In the genomic region with DNA sequence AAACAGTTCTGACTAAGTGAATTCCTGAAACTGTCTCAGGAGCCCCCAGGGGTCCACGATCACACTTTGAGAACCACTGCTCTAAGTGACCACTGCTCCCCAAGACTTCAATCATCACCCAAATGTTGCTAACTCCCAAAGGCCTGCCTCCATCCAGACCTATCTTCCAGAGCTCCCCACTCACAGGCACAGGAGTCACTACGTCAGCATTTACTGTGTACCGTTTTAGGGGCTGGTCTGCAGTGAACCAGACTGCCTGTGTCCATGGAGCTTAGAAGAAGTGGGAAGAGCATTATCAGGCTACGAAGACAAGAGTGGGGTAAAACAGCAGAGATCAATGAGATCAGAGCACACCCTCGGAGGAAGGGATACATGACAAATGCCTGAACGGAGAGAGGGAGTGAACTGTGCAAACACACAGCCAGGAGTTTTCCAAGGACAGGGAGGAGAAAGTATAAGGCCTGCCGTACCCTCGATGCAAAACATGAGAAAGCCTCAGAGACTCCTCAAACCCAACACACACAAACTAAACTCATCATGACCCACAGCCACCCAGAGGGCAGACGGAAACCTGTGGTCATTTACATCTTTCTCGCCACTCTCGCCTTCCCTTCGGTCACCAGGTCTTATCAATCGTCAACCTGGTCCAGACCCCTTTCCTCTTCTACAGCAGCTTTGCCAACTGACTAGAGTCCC, we compare ENCODE assay signal across 15 cellular contexts. TPM values are rescaled to one million over a fixed set of nuclear protein-coding genes. Genes with fewer than 3 reads are reported as not detected.
DNase-seq lines count a peak whose midpoint lies in the region; ATAC-seq and TF ChIP-seq lines count a peak whose summit lies in the region.
"Had no signal": no experiment of that assay in that cellular context is flagged by ENCODE, and none has a peak within 500 bp of the region (broad histone marks: within the 10 kb centered on the region; RNA-seq: fewer than 3 reads in every experiment).

No MANE protein-coding gene starts in this region.

- no peaks in the 10 kb centered on the region for H3K27me3 Mint-ChIP-seq in CD4-positive, alpha-beta memory T cell
- no peaks in the 10 kb centered on the region for H3K27me3 Mint-ChIP-seq in dendritic cell treated with granulocyte-macrophage colony-stimulating factor and Interleukin-4, amounts not matched to agents 40 ng/mL and 50 ng/mL, for 4 days
- H3K27me3 Mint-ChIP-seq in nephron (ENCODE audit: low read depth) = no peaks in the 10 kb centered on the region
- H3K27me3 Mint-ChIP-seq: activated CD8-positive, alpha-beta memory T cell treated with anti-CD3 and anti-CD28 coated beads, Interleukin-2, amount 10 ng/mL, durations not matched to agents 7 days and 5 days had no signal

- peaks cover 22 to 47% of the 10 kb centered on the region in 2 donors for H3K36me3 Mint-ChIP-seq in CD4-positive, alpha-beta memory T cell
- H3K36me3 Mint-ChIP-seq in dendritic cell treated with granulocyte-macrophage colony-stimulating factor and Interleukin-4, amounts not matched to agents 40 ng/mL and 50 ng/mL, for 4 days (ENCODE audit: low read depth) = peaks cover 73% of the 10 kb centered on the region
- peaks cover 37% of the 10 kb centered on the region for H3K36me3 Mint-ChIP-seq in nephron (ENCODE audit: low read depth)

- H3K27ac ChIP-seq in CD4-positive, alpha-beta memory T cell (ENCODE audit: low read depth, low read length) = no peak overlapping the region
- no peak overlapping the region for H3K27ac ChIP-seq in OCI-LY7 (ENCODE audit: low read depth, low read length, poor library complexity, severe bottlenecking)
- H3K27ac ChIP-seq: BLaER1, lower lobe of right lung, prostate gland had no signal

- CTCF ChIA-PET in CD4-positive, alpha-beta memory T cell (lab: Charles Lee; ENCODE audit: partially characterized antibody) = interaction anchor here (1.1 to 1.6 kb wide), 2 partner anchors 25 to 26 kb away, joined by 3 to 5 read pairs; no protein-coding TSS in a partner anchor
- CTCF ChIA-PET in OCI-LY7 (lab: Charles Lee; ENCODE audit: unreplicated experiment) = no interaction called here

- H3K4me3 Mint-ChIP-seq in CD4-positive, alpha-beta memory T cell = peak overlapping the region in 7 of 8 donors; percentile 14 to 75 (median 58)
- no peak overlapping the region for H3K4me3 Mint-ChIP-seq in dendritic cell treated with granulocyte-macrophage colony-stimulating factor and Interleukin-4, amounts not matched to agents 40 ng/mL and 50 ng/mL, for 4 days
- peak overlapping the region in 2 of 3 experiments; percentile 3 to 20 for H3K4me3 Mint-ChIP-seq in nephron
- H3K4me3 Mint-ChIP-seq: activated CD8-positive, alpha-beta memory T cell treated with anti-CD3 and anti-CD28 coated beads, Interleukin-2, amount 10 ng/mL, durations not matched to agents 7 days and 5 days had no signal

- H3K4me3 ChIP-seq in CD4-positive, alpha-beta memory T cell (ENCODE audit: low read length in 2 of 2) = no peak overlapping the region
- H3K4me3 ChIP-seq in OCI-LY7 (ENCODE audit: low read depth, low read length, poor library complexity, severe bottlenecking) = no peak overlapping the region
- H3K4me3 ChIP-seq: BLaER1, lower lobe of right lung, prostate gland had no signal

- H3K27ac Mint-ChIP-seq in CD4-positive, alpha-beta memory T cell = peak overlapping the region; percentile 57 to 87 (median 77)
- peak overlapping the region; percentile 0 for H3K27ac Mint-ChIP-seq in dendritic cell treated with granulocyte-macrophage colony-stimulating factor and Interleukin-4, amounts not matched to agents 40 ng/mL and 50 ng/mL, for 4 days
- peak overlapping the region; percentile 8 to 75 (median 55) for H3K27ac Mint-ChIP-seq in nephron
- H3K27ac Mint-ChIP-seq: activated CD8-positive, alpha-beta memory T cell treated with anti-CD3 and anti-CD28 coated beads, Interleukin-2, amount 10 ng/mL, durations not matched to agents 7 days and 5 days had no signal

- H3K36me3 ChIP-seq in CD4-positive, alpha-beta memory T cell (ENCODE audit: insufficient read depth, low read length) = peaks cover 14% of the 10 kb centered on the region
- peaks cover 91% of the 10 kb centered on the region for H3K36me3 ChIP-seq in OCI-LY7 (ENCODE audit: insufficient read depth, low read length)
- H3K36me3 ChIP-seq: prostate gland had no signal

- no peaks in the 10 kb centered on the region for H3K27me3 ChIP-seq in CD4-positive, alpha-beta memory T cell (ENCODE audit: insufficient read depth, low read length)
- H3K27me3 ChIP-seq: BLaER1 had no signal

- no peak overlapping the region for H2AFZ ChIP-seq in OCI-LY7 (ENCODE audit: low read length)

- TF ChIP-seq CTCF in OCI-LY7 (conservative IDR thresholded peaks at IDR 0.05; ENCODE audit: low read length) (no peak), nephron (IDR thresholded peaks at IDR 0.05; ENCODE audit: unreplicated experiment in 3 of 3) (no peak)

- H3K9me3 ChIP-seq in CD4-positive, alpha-beta memory T cell (ENCODE audit: control insufficient read depth in 1 of 2, low read length in 2 of 2) = no peaks in the 10 kb centered on the region
- no peaks in the 10 kb centered on the region; the same call in 1 of the 2 replicates for H3K9me3 ChIP-seq in OCI-LY7 (ENCODE audit: low read length)
- H3K9me3 ChIP-seq: lower lobe of right lung, prostate gland had no signal

- no peak for ATAC-seq in HG03469 (IDR thresholded peaks at IDR 0.05; ENCODE audit: unreplicated experiment)
- ATAC-seq in HG02571 (IDR thresholded peaks at IDR 0.05; ENCODE audit: unreplicated experiment) = no peak
- ATAC-seq in sciatic nerve = no peak
- ATAC-seq: activated CD8-positive, alpha-beta memory T cell treated with anti-CD3 and anti-CD28 coated beads, Interleukin-2, amount 10 ng/mL, durations not matched to agents 7 days and 5 days had no signal

- POLR2A ChIA-PET in CD4-positive, alpha-beta memory T cell (lab: Charles Lee; ENCODE audit: partially characterized antibody) = interaction anchor here (1.6 kb wide), 1 partner anchor 11 kb away, joined by 7 read pairs; no protein-coding TSS in a partner anchor
- POLR2A ChIA-PET in OCI-LY7 (lab: Charles Lee) = interaction anchor here (0.7 kb wide), 1 partner anchor 11 kb away, joined by 5 read pairs; no protein-coding TSS in a partner anchor

- DNase-seq in CD4-positive, alpha-beta memory T cell = no peak
- DNase-seq in OCI-LY7 (ENCODE audit: low spot score) = no peak
- no peak for DNase-seq in sciatic nerve (ENCODE audit: low spot score)
- DNase-seq in NCI-H526 treated with DMSO at 0.1 percent for 48 hours (lab: John Stamatoyannopoulos, UW) = no peak
- DNase-seq: activated CD8-positive, alpha-beta memory T cell treated with anti-CD3 and anti-CD28 coated beads, Interleukin-2, amount 10 ng/mL, durations not matched to agents 7 days and 5 days; anterior cingulate cortex; stimulated activated CD4-positive, alpha-beta T cell treated with anti-CD3 and anti-CD28 coated beads, Interleukin-1b, Interleukin-23, amount 100 ng/mL, for 48 hours had no signal

- TSS peak; percentile 35 for BruUV-seq in OCI-LY7 (replicated peaks; lab: Mats Ljungman, UMichigan)

- H3K9me3 Mint-ChIP-seq in CD4-positive, alpha-beta memory T cell = peaks cover 0 to 3% (median 0%) of the 10 kb centered on the region in 8 donors
- H3K9me3 Mint-ChIP-seq in dendritic cell treated with granulocyte-macrophage colony-stimulating factor and Interleukin-4, amounts not matched to agents 40 ng/mL and 50 ng/mL, for 4 days = no peaks in the 10 kb centered on the region
- H3K9me3 Mint-ChIP-seq in nephron = no peaks in the 10 kb centered on the region

- intact Hi-C loops in CD4-positive, alpha-beta memory T cell (cut with micrococcal nuclease) = loop anchor here (10.0 kb wide), 1 partner anchor 56 kb away; no protein-coding TSS in a partner anchor
- intact Hi-C loops in OCI-LY7 (cut with micrococcal nuclease; ENCODE audit: unreplicated experiment) = no loop called here
- intact Hi-C loops in dendritic cell treated with granulocyte-macrophage colony-stimulating factor and Interleukin-4, amounts not matched to agents 40 ng/mL and 50 ng/mL, for 4 days (cut with micrococcal nuclease) = no loop called here
- intact Hi-C loops in sciatic nerve (cut with DNase I) = loop anchor here (10.0 kb wide), 1 partner anchor 96 kb away; no protein-coding TSS in a partner anchor

- no peak overlapping the region for H3K4me2 ChIP-seq in OCI-LY7 (ENCODE audit: low read length)

- no peaks in the 10 kb centered on the region for H3K9me2 ChIP-seq in OCI-LY7 (ENCODE audit: insufficient read depth, low read length)

- peaks cover 53 to 85% (median 69%) of the 10 kb centered on the region in 4 donors for H3K4me1 Mint-ChIP-seq in CD4-positive, alpha-beta memory T cell
- H3K4me1 Mint-ChIP-seq in dendritic cell treated with granulocyte-macrophage colony-stimulating factor and Interleukin-4, amounts not matched to agents 40 ng/mL and 50 ng/mL, for 4 days (ENCODE audit: low read depth) = peaks cover 69% of the 10 kb centered on the region
- peaks cover 50% of the 10 kb centered on the region for H3K4me1 Mint-ChIP-seq in nephron

- H4K20me1 ChIP-seq in OCI-LY7 (ENCODE audit: insufficient read depth, low read length) = peaks cover 56% of the 10 kb centered on the region

- peaks cover 100% of the 10 kb centered on the region for H3K79me2 ChIP-seq in OCI-LY7 (ENCODE audit: insufficient read depth, low read depth, low read length)

- H3K4me1 ChIP-seq in CD4-positive, alpha-beta memory T cell (ENCODE audit: insufficient read depth, low read length) = peaks cover 90% of the 10 kb centered on the region
- H3K4me1 ChIP-seq in OCI-LY7 (ENCODE audit: insufficient read depth, low read length, poor library complexity, severe bottlenecking) = peaks cover 34% of the 10 kb centered on the region
- H3K4me1 ChIP-seq: prostate gland had no signal

RNA-seq across cellular contexts. Expression of a gene that starts 10.1 kb away (rescaled TPM):
- 100 to 1,000 TPM; 257 to 276 TPM for total RNA-seq in CD4-positive, alpha-beta memory T cell
- 100 to 1,000 TPM in 1 of 2 donors, 10 to 100 TPM in 1; 70.9 to 137 TPM for polyA plus RNA-seq in CD4-positive, alpha-beta memory T cell
- 86.9 and 101 TPM in 2 replicates for total RNA-seq in OCI-LY7 (2014; rRNA removed; shearing (Covaris generic))
- total RNA-seq in OCI-LY7 (2022) (502 and 563 TPM in 2 replicates), sciatic nerve (280 TPM)

RNA-seq across cellular contexts. Expression of a gene that starts 34.3 kb away (rescaled TPM):
- under 1 TPM; 0.44 to 0.78 TPM for total RNA-seq in CD4-positive, alpha-beta memory T cell
- not detected for polyA plus RNA-seq in CD4-positive, alpha-beta memory T cell
- 0.54 and 0.88 TPM in 2 replicates for total RNA-seq in OCI-LY7 (2014; rRNA removed; shearing (Covaris generic))
- total RNA-seq in OCI-LY7 (2022) = 2.4 and 5.1 TPM in 2 replicates
- total RNA-seq in sciatic nerve = 0.49 TPM
- total RNA-seq: lower lobe of right lung; T-helper 1 cell treated with Interleukin-12 subunit alpha and Interleukin-12 subunit beta and Interleukin-4 antibody, amounts not matched to agents 30 ng/mL and 1 ng/mL, for 36 hours had no signal

RNA-seq across cellular contexts. Expression of a gene that starts 38.3 kb away (rescaled TPM):
- under 1 TPM in 1 of 2 experiments, not detected in 1; 0.55 TPM for total RNA-seq in CD4-positive, alpha-beta memory T cell
- polyA plus RNA-seq in CD4-positive, alpha-beta memory T cell = not detected
- total RNA-seq in OCI-LY7 (2014; rRNA removed; shearing (Covaris generic)) = 0.46 and 1.7 TPM in 2 replicates
- total RNA-seq in OCI-LY7 (2022) (2.5 and 2.7 TPM in 2 replicates), sciatic nerve (0.80 TPM)
- total RNA-seq: activated CD8-positive, alpha-beta memory T cell treated with anti-CD3 and anti-CD28 coated beads, Interleukin-2, amount 10 ng/mL, durations not matched to agents 7 days and 5 days; T-helper 1 cell treated with Interleukin-12 subunit alpha and Interleukin-12 subunit beta and Interleukin-4 antibody, amounts not matched to agents 30 ng/mL and 1 ng/mL, for 36 hours had no signal

Comparison
In these comparisons a context has a peak if more than half of its experiments do, and no peak if none do; other contexts are left out.
1. H3K27ac Mint-ChIP-seq: peak in every context shown above with its lines; median percentile 77 in CD4-positive, alpha-beta memory T cell; 55 in nephron; 0 in dendritic cell treated with granulocyte-macrophage colony-stimulating factor and Interleukin-4, amounts not matched to agents 40 ng/mL and 50 ng/mL, for 4 days.
2. intact Hi-C loops: an anchor here in CD4-positive, alpha-beta memory T cell (10.0 kb wide) and sciatic nerve (10.0 kb wide); none called in OCI-LY7 and dendritic cell treated with granulocyte-macrophage colony-stimulating factor and Interleukin-4, amounts not matched to agents 40 ng/mL and 50 ng/mL, for 4 days.